11 cellular contexts compared by ENCODE assay signal in genomic region chr4:5773271-5773555, GRCh38.
DNase-seq lines count a peak whose midpoint lies in the region; ATAC-seq, FAIRE-seq and TF ChIP-seq lines count a peak whose summit lies in the region.
"Had no signal": no experiment of that assay in that cellular context is flagged by ENCODE, and none has a peak within 500 bp of the region (broad histone marks: within the 10 kb centered on the region; RNA-seq: fewer than 3 reads in every experiment).

No MANE protein-coding gene starts in this region.

- DNase-seq in bronchial epithelial cell (ENCODE audit: low read depth): peak; percentile 100
- DNase-seq in islet precursor cell: peak; percentile 57
- peak; percentile 50 for DNase-seq in stromal cell of bone marrow (ENCODE audit: low read depth)
- no peak for DNase-seq in natural killer cell treated with Interleukin-12 subunit alpha and Interleukin-12 subunit beta and Interleukin-15 and Interleukin-18, amount 100 ng/mL, for 72 hours (ENCODE audit: low spot score)
- no peak for DNase-seq in left colon
- DNase-seq: NCI-H1048, nucleus accumbens, spleen had no signal

- peaks cover 5% of the 10 kb centered on the region for H3K9me3 Mint-ChIP-seq in natural killer cell treated with Interleukin-12 subunit alpha and Interleukin-12 subunit beta and Interleukin-15 and Interleukin-18, amount 100 ng/mL, for 72 hours

- intact Hi-C loops in left colon (cut with DNase I, micrococcal nuclease): no loop called here

- H3K4me1 Mint-ChIP-seq in natural killer cell treated with Interleukin-12 subunit alpha and Interleukin-12 subunit beta and Interleukin-15 and Interleukin-18, amount 100 ng/mL, for 72 hours (ENCODE audit: low read depth in 2 of 2): no peaks in the 10 kb centered on the region

- FAIRE-seq in bronchial epithelial cell (lab: Jason Lieb, UNC): peak; percentile 99

- no peak overlapping the region for H3K4me3 Mint-ChIP-seq in natural killer cell treated with Interleukin-12 subunit alpha and Interleukin-12 subunit beta and Interleukin-15 and Interleukin-18, amount 100 ng/mL, for 72 hours

- H3K27me3 ChIP-seq in HUES6 (ENCODE audit: control insufficient read depth, insufficient read depth, low read length) (no peaks in the 10 kb centered on the region), bronchial epithelial cell (ENCODE audit: control insufficient read depth, insufficient read depth, low read length) (no peaks in the 10 kb centered on the region)
- H3K27me3 ChIP-seq: spleen had no signal

- H3K4me3 ChIP-seq in HUES6 (ENCODE audit: low read depth, low read length): no peak overlapping the region
- no peak overlapping the region for H3K4me3 ChIP-seq in bronchial epithelial cell (ENCODE audit: low read depth, low read length)
- H3K4me3 ChIP-seq: spleen had no signal

- H3K36me3 ChIP-seq in HUES6 (ENCODE audit: control insufficient read depth, insufficient read depth, low read length) (peaks cover 24% of the 10 kb centered on the region), bronchial epithelial cell (ENCODE audit: control insufficient read depth, insufficient read depth, low read length) (peaks cover 2% of the 10 kb centered on the region)
- H3K36me3 ChIP-seq: spleen had no signal

- peaks cover 8% of the 10 kb centered on the region for H3K36me3 Mint-ChIP-seq in natural killer cell treated with Interleukin-12 subunit alpha and Interleukin-12 subunit beta and Interleukin-15 and Interleukin-18, amount 100 ng/mL, for 72 hours

- no peak for ATAC-seq in natural killer cell treated with Interleukin-12 subunit alpha and Interleukin-12 subunit beta and Interleukin-15 and Interleukin-18, amount 100 ng/mL, for 72 hours
- ATAC-seq in left colon (no peak), HG03280 (IDR thresholded peaks at IDR 0.05; ENCODE audit: unreplicated experiment) (no peak)
- ATAC-seq: HCT116 had no signal

- peak overlapping the region; percentile 59 for H3K9ac ChIP-seq in HUES6 (ENCODE audit: low read length)

- no peak for TF ChIP-seq CTCF in bronchial epithelial cell (IDR thresholded peaks at IDR 0.05; ENCODE audit: insufficient read depth, low read length, severe bottlenecking)

- H3K27ac ChIP-seq in HUES6 (ENCODE audit: low read depth, low read length): no peak overlapping the region
- H3K27ac ChIP-seq: spleen had no signal

- H3K27me3 Mint-ChIP-seq in natural killer cell treated with Interleukin-12 subunit alpha and Interleukin-12 subunit beta and Interleukin-15 and Interleukin-18, amount 100 ng/mL, for 72 hours: peaks cover 0 to 7% of the 10 kb centered on the region in 2 donors

- peaks cover 42% of the 10 kb centered on the region for H3K9me3 ChIP-seq in HUES6 (ENCODE audit: control insufficient read depth, insufficient read depth, low read depth, low read length)

- H3K4me1 ChIP-seq in HUES6 (ENCODE audit: control insufficient read depth, insufficient read depth, low read length): peaks cover 15% of the 10 kb centered on the region
- H3K4me1 ChIP-seq: spleen had no signal

- no peak overlapping the region for H3K27ac Mint-ChIP-seq in natural killer cell treated with Interleukin-12 subunit alpha and Interleukin-12 subunit beta and Interleukin-15 and Interleukin-18, amount 100 ng/mL, for 72 hours

Comparison
In these comparisons a context has a peak if more than half of its experiments do, and no peak if none do; other contexts are left out.
1. DNase-seq: peak in bronchial epithelial cell (single experiment), islet precursor cell (single experiment) and stromal cell of bone marrow (single experiment); none in natural killer cell treated with Interleukin-12 subunit alpha and Interleukin-12 subunit beta and Interleukin-15 and Interleukin-18, amount 100 ng/mL, for 72 hours (single experiment) and left colon (0 of 2).